1 cellular context compared by ENCODE assay signal in the genomic region with DNA sequence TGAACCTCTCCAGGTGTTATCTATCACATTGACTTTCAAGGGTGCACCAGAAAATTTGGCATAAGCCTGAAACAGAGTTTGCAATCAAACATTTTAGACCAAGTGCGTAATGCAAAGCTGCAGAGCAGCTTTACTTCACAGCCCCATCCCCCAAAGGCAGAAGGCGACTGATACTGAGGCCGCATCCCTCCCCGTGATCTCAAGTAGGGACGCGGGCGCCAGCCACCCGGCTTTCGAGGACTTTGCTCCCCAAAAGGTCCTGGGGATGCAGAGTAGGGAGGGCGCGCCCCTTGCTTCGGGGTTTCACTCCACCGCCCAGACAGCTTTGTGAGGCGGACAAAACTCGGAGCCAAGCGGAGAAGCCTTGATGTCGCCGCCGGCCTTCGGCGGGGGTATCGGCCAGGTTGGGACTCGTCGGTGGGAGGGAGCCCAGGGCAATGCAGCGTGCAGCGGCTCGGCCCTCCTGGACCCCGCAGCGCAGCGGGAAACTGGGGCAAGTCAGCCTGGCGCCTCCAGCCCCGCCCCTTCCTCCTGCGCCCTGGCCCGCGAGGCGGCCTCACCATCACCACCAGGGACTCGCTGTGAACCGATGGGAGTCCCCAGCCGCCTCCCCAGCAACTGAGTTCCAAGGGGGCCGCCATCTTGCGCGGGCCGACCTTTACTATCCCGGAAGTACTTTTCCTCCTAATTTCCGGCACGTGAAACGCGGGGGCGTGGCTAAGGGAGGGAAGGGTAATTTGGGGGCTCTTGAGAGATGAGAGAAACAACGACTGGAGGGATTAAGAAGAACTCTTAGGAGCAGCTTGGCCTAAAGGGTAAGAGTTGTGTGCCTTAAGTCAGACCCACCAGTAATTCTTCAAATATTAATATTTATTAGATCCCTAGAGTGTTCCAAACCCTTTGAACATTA.
A peak's percentile ranks its signal among the peaks of the same experiment; 100 is the strongest.
TF ChIP-seq lines count a peak whose summit lies in the region.

A gene with protein sequence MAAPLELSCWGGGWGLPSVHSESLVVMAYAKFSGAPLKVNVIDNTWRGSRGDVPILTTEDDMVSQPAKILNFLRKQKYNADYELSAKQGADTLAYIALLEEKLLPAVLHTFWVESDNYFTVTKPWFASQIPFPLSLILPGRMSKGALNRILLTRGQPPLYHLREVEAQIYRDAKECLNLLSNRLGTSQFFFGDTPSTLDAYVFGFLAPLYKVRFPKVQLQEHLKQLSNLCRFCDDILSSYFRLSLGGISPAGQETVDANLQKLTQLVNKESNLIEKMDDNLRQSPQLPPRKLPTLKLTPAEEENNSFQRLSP (minus strand): TSS at position 665 of the 910 bp plus-strand sequence. CDS start 24 bp downstream, at position 641.

TF ChIP-seq in A549, 52 proteins besides CTCF, POLR2A, EP300 and RAD21 (continued from another document):
- TF ChIP-seq MAX (IDR thresholded peaks at IDR 0.05) (peak; percentile 83; the same call in 1 of the 2 replicates), CEBPB (IDR thresholded peaks at IDR 0.05) (no peak), ZFP36 (IDR thresholded peaks at IDR 0.05; ENCODE audit: borderline replicate concordance, partially characterized antibody) (no peak), SMC3 (IDR thresholded peaks at IDR 0.05) (no peak), ZC3H11A (IDR thresholded peaks at IDR 0.05) (no peak), POLR2AphosphoS2 (conservative IDR thresholded peaks at IDR 0.05; ENCODE audit: low read length) (no peak), HOXA7 (CRISPR knock-in tag; IDR thresholded peaks at IDR 0.05) (no peak), HMGXB4 (CRISPR knock-in tag; IDR thresholded peaks at IDR 0.05; ENCODE audit: borderline replicate concordance) (no peak), JUNB (IDR thresholded peaks at IDR 0.05) (no peak), E2F6 (IDR thresholded peaks at IDR 0.05; ENCODE audit: borderline replicate concordance, low read depth) (peak; percentile 34; the same call in 1 of the 2 replicates), PHF8 (IDR thresholded peaks at IDR 0.05; ENCODE audit: borderline replicate concordance, low read depth) (peak; percentile 99), RARB (CRISPR knock-in tag; IDR thresholded peaks at IDR 0.05) (no peak), JUN (IDR thresholded peaks at IDR 0.05) (peak; percentile 27 to 78; a peak in 2 of 5 replicates), TP53 (CRISPR knock-in tag; IDR thresholded peaks at IDR 0.05) (no peak), HEYL (CRISPR knock-in tag; IDR thresholded peaks at IDR 0.05) (no peak), ZNF302 (CRISPR knock-in tag; IDR thresholded peaks at IDR 0.05) (no peak), MAZ (IDR thresholded peaks at IDR 0.05; ENCODE audit: borderline replicate concordance, low read depth, low read length) (no peak), ESRRA (IDR thresholded peaks at IDR 0.05; ENCODE audit: borderline replicate concordance, low read length) (no peak), SREBF2 (IDR thresholded peaks at IDR 0.05) (no peak), MAFK (IDR thresholded peaks at IDR 0.05; ENCODE audit: partially characterized antibody) (no peak), FOSB (CRISPR knock-in tag; IDR thresholded peaks at IDR 0.05) (no peak), EHF (CRISPR knock-in tag; IDR thresholded peaks at IDR 0.05) (0 out of 2 replicates have a peak, but pooled peaks have one; percentile 78), GATA3 (IDR thresholded peaks at IDR 0.05; ENCODE audit: borderline replicate concordance) (no peak), NR3C1 (IDR thresholded peaks at IDR 0.05) (no peak), USF2 (IDR thresholded peaks at IDR 0.05) (peak; percentile 61), RFX5 (IDR thresholded peaks at IDR 0.05) (no peak), HES2 (IDR thresholded peaks at IDR 0.05) (no peak), CBX8 (IDR thresholded peaks at IDR 0.05) (no peak), TFCP2L1 (CRISPR knock-in tag; IDR thresholded peaks at IDR 0.05) (no peak), ZSCAN20 (CRISPR knock-in tag; IDR thresholded peaks at IDR 0.05) (peak; percentile 92)
- TF ChIP-seq, protein P1, sequence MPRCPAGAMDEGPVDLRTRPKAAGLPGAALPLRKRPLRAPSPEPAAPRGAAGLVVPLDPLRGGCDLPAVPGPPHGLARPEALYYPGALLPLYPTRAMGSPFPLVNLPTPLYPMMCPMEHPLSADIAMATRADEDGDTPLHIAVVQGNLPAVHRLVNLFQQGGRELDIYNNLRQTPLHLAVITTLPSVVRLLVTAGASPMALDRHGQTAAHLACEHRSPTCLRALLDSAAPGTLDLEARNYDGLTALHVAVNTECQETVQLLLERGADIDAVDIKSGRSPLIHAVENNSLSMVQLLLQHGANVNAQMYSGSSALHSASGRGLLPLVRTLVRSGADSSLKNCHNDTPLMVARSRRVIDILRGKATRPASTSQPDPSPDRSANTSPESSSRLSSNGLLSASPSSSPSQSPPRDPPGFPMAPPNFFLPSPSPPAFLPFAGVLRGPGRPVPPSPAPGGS (IDR thresholded peaks at IDR 0.05) = peak; percentile 57; the same call in 2 of the 3 replicates
- TF ChIP-seq, protein P2, sequence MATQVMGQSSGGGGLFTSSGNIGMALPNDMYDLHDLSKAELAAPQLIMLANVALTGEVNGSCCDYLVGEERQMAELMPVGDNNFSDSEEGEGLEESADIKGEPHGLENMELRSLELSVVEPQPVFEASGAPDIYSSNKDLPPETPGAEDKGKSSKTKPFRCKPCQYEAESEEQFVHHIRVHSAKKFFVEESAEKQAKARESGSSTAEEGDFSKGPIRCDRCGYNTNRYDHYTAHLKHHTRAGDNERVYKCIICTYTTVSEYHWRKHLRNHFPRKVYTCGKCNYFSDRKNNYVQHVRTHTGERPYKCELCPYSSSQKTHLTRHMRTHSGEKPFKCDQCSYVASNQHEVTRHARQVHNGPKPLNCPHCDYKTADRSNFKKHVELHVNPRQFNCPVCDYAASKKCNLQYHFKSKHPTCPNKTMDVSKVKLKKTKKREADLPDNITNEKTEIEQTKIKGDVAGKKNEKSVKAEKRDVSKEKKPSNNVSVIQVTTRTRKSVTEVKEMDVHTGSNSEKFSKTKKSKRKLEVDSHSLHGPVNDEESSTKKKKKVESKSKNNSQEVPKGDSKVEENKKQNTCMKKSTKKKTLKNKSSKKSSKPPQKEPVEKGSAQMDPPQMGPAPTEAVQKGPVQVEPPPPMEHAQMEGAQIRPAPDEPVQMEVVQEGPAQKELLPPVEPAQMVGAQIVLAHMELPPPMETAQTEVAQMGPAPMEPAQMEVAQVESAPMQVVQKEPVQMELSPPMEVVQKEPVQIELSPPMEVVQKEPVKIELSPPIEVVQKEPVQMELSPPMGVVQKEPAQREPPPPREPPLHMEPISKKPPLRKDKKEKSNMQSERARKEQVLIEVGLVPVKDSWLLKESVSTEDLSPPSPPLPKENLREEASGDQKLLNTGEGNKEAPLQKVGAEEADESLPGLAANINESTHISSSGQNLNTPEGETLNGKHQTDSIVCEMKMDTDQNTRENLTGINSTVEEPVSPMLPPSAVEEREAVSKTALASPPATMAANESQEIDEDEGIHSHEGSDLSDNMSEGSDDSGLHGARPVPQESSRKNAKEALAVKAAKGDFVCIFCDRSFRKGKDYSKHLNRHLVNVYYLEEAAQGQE (IDR thresholded peaks at IDR 0.05) = no peak
- TF ChIP-seq, protein P3, sequence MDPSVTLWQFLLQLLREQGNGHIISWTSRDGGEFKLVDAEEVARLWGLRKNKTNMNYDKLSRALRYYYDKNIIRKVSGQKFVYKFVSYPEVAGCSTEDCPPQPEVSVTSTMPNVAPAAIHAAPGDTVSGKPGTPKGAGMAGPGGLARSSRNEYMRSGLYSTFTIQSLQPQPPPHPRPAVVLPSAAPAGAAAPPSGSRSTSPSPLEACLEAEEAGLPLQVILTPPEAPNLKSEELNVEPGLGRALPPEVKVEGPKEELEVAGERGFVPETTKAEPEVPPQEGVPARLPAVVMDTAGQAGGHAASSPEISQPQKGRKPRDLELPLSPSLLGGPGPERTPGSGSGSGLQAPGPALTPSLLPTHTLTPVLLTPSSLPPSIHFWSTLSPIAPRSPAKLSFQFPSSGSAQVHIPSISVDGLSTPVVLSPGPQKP (IDR thresholded peaks at IDR 0.05; ENCODE audit: low read depth, low read length) = no peak
